ENCODE assay signal across 39 cellular contexts in genomic region chr4:52614241-52614640, GRCh38.
"Had no signal": no experiment of that assay in that cellular context is flagged by ENCODE, and none has a peak within 500 bp of the region (broad histone marks: within the 10 kb centered on the region; RNA-seq: fewer than 3 reads in every experiment).

No MANE protein-coding gene starts in this region.

- FAIRE-seq: astrocyte, bronchial epithelial cell had no signal

- H3K4me3 ChIP-seq: adrenal gland, ascending aorta, body of pancreas, breast epithelium, cardiac muscle cell had no signal

- H3K27ac Mint-ChIP-seq: activated naive CD4-positive, alpha-beta T cell treated with anti-CD3 and anti-CD28 coated beads for 36 hours; activated naive CD4-positive, alpha-beta T cell treated with anti-CD3 and anti-CD28 coated beads, Interleukin-2, amount 10 ng/mL, durations not matched to agents 7 days and 5 days; activated naive CD4-positive, alpha-beta T cell treated with anti-CD3 and anti-CD28 coated beads, Interleukin-2, amount 50 U/mL, for 24 hours; activated naive CD4-positive, alpha-beta T cell treated with anti-CD3 and anti-CD28 coated beads, Interleukin-2, amount 50 U/mL, for 72 hours; activated naive CD8-positive, alpha-beta T cell; activated naive CD8-positive, alpha-beta T cell treated with anti-CD3 and anti-CD28 coated beads for 36 hours; activated naive CD8-positive, alpha-beta T cell treated with anti-CD3 and anti-CD28 coated beads, Interleukin-2, amount 10 ng/mL, durations not matched to agents 7 days and 5 days; activated naive CD8-positive, alpha-beta T cell treated with anti-CD3 and anti-CD28 coated beads, Interleukin-2, amount 50 U/mL, for 24 hours; activated T-cell treated with anti-CD3 and anti-CD28 coated beads, Interleukin-2, amount 50 U/mL, for 24 hours; activated T-helper 1 cell treated with anti-CD3 and anti-CD28 coated beads, Interleukin-12 subunit alpha, Interleukin-12 subunit beta, Interleukin-2, Interleukin-4 antibody, amounts not matched to agents 30 ng/mL and 10 ng/mL and 1 ng/mL, durations not matched to agents 14 hours and 24 hours and 36 hours; activated T-helper 17 cell treated with anti-CD3 and anti-CD28 coated beads, Interleukin-2, amount 50 U/mL, for 72 hours; activated T-helper 2 cell treated with anti-CD3 and anti-CD28 coated beads, Interferon-gamma antibody, Interleukin-2, Interleukin-4, amounts not matched to agents 10 μg/mL and 5 μg/mL and 100 μg/mL, durations not matched to agents 14 hours and 24 hours and 36 hours; brain had no signal

- H3K4me1 ChIP-seq: ascending aorta, body of pancreas, breast epithelium had no signal

- DNase-seq: activated effector memory CD4-positive, alpha-beta T cell treated with anti-CD3 and anti-CD28 coated beads, Interleukin-2, amount 50 U/mL, for 16 hours; activated effector memory CD4-positive, alpha-beta T cell treated with Interleukin-2 at 50 U/mL for 16 hours; activated gamma-delta T cell; activated gamma-delta T cell treated with Interleukin-2 at 50 U/mL for 16 hours; activated naive CD4-positive, alpha-beta T cell; activated naive CD4-positive, alpha-beta T cell treated with anti-CD3 and anti-CD28 coated beads for 36 hours; activated naive CD4-positive, alpha-beta T cell treated with anti-CD3 and anti-CD28 coated beads, Interleukin-2, amount 10 ng/mL, durations not matched to agents 7 days and 5 days; activated naive CD4-positive, alpha-beta T cell treated with anti-CD3 and anti-CD28 coated beads, Interleukin-2, amount 50 U/mL, for 16 hours; activated naive CD4-positive, alpha-beta T cell treated with Interleukin-2 at 50 U/mL for 16 hours; activated naive CD8-positive, alpha-beta T cell treated with anti-CD3 and anti-CD28 coated beads for 36 hours; activated naive CD8-positive, alpha-beta T cell treated with anti-CD3 and anti-CD28 coated beads, Interleukin-2, amount 10 ng/mL, durations not matched to agents 7 days and 5 days; activated naive CD8-positive, alpha-beta T cell treated with anti-CD3 and anti-CD28 coated beads, Interleukin-2, amount 50 U/mL, for 24 hours; activated T-cell treated with anti-CD3 and anti-CD28 coated beads, Interleukin-2, amount 50 U/mL, for 24 hours; activated T-cell treated with anti-CD3 and anti-CD28 coated beads, Interleukin-2, amount 50 U/mL, for 4 hours; activated T-cell treated with anti-CD3 and anti-CD28 coated beads, Interleukin-2, amount 50 U/mL, for 48 hours; activated T-cell treated with anti-CD3 and anti-CD28 coated beads, Interleukin-2, amount 50 U/mL, for 72 hours; adrenal gland; amniotic stem cell; amygdala; anterior cingulate cortex; aorta; body of pancreas; brain microvascular endothelial cell; caudate nucleus; central memory CD4-positive, alpha-beta T cell; cerebellar nuclear complex had no signal

- H3K9me3 Mint-ChIP-seq: activated naive CD4-positive, alpha-beta T cell treated with anti-CD3 and anti-CD28 coated beads for 36 hours; activated T-cell treated with anti-CD3 and anti-CD28 coated beads, Interleukin-2, amount 50 U/mL, for 24 hours; activated T-cell treated with anti-CD3 and anti-CD28 coated beads, Interleukin-2, amount 50 U/mL, for 4 hours; activated T-cell treated with anti-CD3 and anti-CD28 coated beads, Interleukin-2, amount 50 U/mL, for 72 hours; activated T-helper 1 cell treated with anti-CD3 and anti-CD28 coated beads, Interleukin-12 subunit alpha, Interleukin-12 subunit beta, Interleukin-2, Interleukin-4 antibody, amounts not matched to agents 30 ng/mL and 10 ng/mL and 1 ng/mL, durations not matched to agents 14 hours and 24 hours and 36 hours; activated T-helper 17 cell treated with anti-CD3 and anti-CD28 coated beads, Interleukin-2, amount 50 U/mL, for 72 hours; activated T-helper 2 cell treated with anti-CD3 and anti-CD28 coated beads, Interferon-gamma antibody, Interleukin-2, Interleukin-4, amounts not matched to agents 10 μg/mL and 5 μg/mL and 100 μg/mL, durations not matched to agents 14 hours and 24 hours and 36 hours; central memory CD8-positive, alpha-beta T cell had no signal

- H3K36me3 ChIP-seq: cardiac muscle cell had no signal

- H3K9me3 ChIP-seq: adrenal gland, ascending aorta, body of pancreas, breast epithelium had no signal

- H3K4me3 Mint-ChIP-seq: activated naive CD4-positive, alpha-beta T cell treated with anti-CD3 and anti-CD28 coated beads for 36 hours; activated naive CD4-positive, alpha-beta T cell treated with anti-CD3 and anti-CD28 coated beads, Interleukin-2, amount 10 ng/mL, durations not matched to agents 7 days and 5 days; activated naive CD4-positive, alpha-beta T cell treated with anti-CD3 and anti-CD28 coated beads, Interleukin-2, amount 50 U/mL, for 24 hours; activated naive CD8-positive, alpha-beta T cell; activated naive CD8-positive, alpha-beta T cell treated with anti-CD3 and anti-CD28 coated beads for 36 hours; activated naive CD8-positive, alpha-beta T cell treated with anti-CD3 and anti-CD28 coated beads, Interleukin-2, amount 10 ng/mL, durations not matched to agents 7 days and 5 days; activated naive CD8-positive, alpha-beta T cell treated with anti-CD3 and anti-CD28 coated beads, Interleukin-2, amount 50 U/mL, for 24 hours; activated T-cell treated with anti-CD3 and anti-CD28 coated beads, Interleukin-2, amount 50 U/mL, for 24 hours; activated T-cell treated with anti-CD3 and anti-CD28 coated beads, Interleukin-2, amount 50 U/mL, for 4 hours; activated T-cell treated with anti-CD3 and anti-CD28 coated beads, Interleukin-2, amount 50 U/mL, for 72 hours; activated T-helper 1 cell treated with anti-CD3 and anti-CD28 coated beads, Interleukin-12 subunit alpha, Interleukin-12 subunit beta, Interleukin-2, Interleukin-4 antibody, amounts not matched to agents 30 ng/mL and 10 ng/mL and 1 ng/mL, durations not matched to agents 14 hours and 24 hours and 36 hours; activated T-helper 17 cell treated with anti-CD3 and anti-CD28 coated beads, Interleukin-2, amount 50 U/mL, for 72 hours; brain; central memory CD8-positive, alpha-beta T cell had no signal

- H3K27me3 Mint-ChIP-seq: activated naive CD8-positive, alpha-beta T cell treated with anti-CD3 and anti-CD28 coated beads, Interleukin-2, amount 10 ng/mL, durations not matched to agents 7 days and 5 days; activated T-helper 17 cell treated with anti-CD3 and anti-CD28 coated beads, Interleukin-2, amount 50 U/mL, for 72 hours; brain; central memory CD8-positive, alpha-beta T cell had no signal

- H3K27ac ChIP-seq: adrenal gland, ascending aorta, body of pancreas, brain microvascular endothelial cell, breast epithelium, cardiac muscle cell had no signal

- ATAC-seq: activated naive CD4-positive, alpha-beta T cell treated with anti-CD3 and anti-CD28 coated beads, Interleukin-2, amount 50 U/mL, for 72 hours; activated naive CD8-positive, alpha-beta T cell treated with anti-CD3 and anti-CD28 coated beads, Interleukin-2, amount 50 U/mL, for 24 hours; activated T-cell treated with anti-CD3 and anti-CD28 coated beads, Interleukin-2, amount 50 U/mL, for 4 hours; activated T-cell treated with anti-CD3 and anti-CD28 coated beads, Interleukin-2, amount 50 U/mL, for 72 hours; activated T-helper 17 cell treated with anti-CD3 and anti-CD28 coated beads, Interleukin-2, amount 50 U/mL, for 72 hours; body of pancreas had no signal

- H3K27me3 ChIP-seq: adrenal gland, ascending aorta, body of pancreas, brain microvascular endothelial cell, breast epithelium, cardiac muscle cell had no signal
